Comparison of ENCODE assay signal across 8 cellular contexts in genomic region chr2:134718095-134718955, GRCh38. TPM values are rescaled to one million over a fixed set of nuclear protein-coding genes. Genes with fewer than 3 reads are reported as not detected.
DNase-seq lines count a peak whose midpoint lies in the region; ATAC-seq and TF ChIP-seq lines count a peak whose summit lies in the region.

No MANE protein-coding gene starts in this region.

- POLR2A ChIA-PET in CD4-positive, alpha-beta memory T cell (lab: Charles Lee; ENCODE audit: partially characterized antibody): interaction anchor here (1.1 to 2.2 kb wide), 3 partner anchors 47 to 55 kb away, joined by 3 to 9 read pairs (median 4); no protein-coding TSS in a partner anchor

- H3K4me3 ChIP-seq in CD4-positive, alpha-beta memory T cell (ENCODE audit: low read length in 2 of 2): peak overlapping the region in 1 of 2 donors; percentile 19
- H3K4me3 ChIP-seq in coronary artery (peak overlapping the region; percentile 69), mesodermal cell (ENCODE audit: extremely low read depth, insufficient read depth, low read length, poor library complexity, severe bottlenecking) (peak overlapping the region; percentile 26), urinary bladder (ENCODE audit: low read depth, low read length) (peak overlapping the region; percentile 59)

- peak; percentile 46 for ATAC-seq in GM19372 (IDR thresholded peaks at IDR 0.05; ENCODE audit: low read depth, unreplicated experiment)

- H3K4me1 Mint-ChIP-seq in CD4-positive, alpha-beta memory T cell: peaks cover 13 to 37% (median 19%) of the 10 kb centered on the region in 4 donors

- CTCF ChIA-PET in CD4-positive, alpha-beta memory T cell (lab: Charles Lee; ENCODE audit: partially characterized antibody): no interaction called here

- peaks cover 30% of the 10 kb centered on the region for H3K27me3 ChIP-seq in CD4-positive, alpha-beta memory T cell (ENCODE audit: insufficient read depth, low read length)

- no peak overlapping the region for H3K27ac Mint-ChIP-seq in CD4-positive, alpha-beta memory T cell

- peaks cover 20% of the 10 kb centered on the region for H3K4me1 ChIP-seq in CD4-positive, alpha-beta memory T cell (ENCODE audit: insufficient read depth, low read length)
- no peaks in the 10 kb centered on the region for H3K4me1 ChIP-seq in mesodermal cell (ENCODE audit: control insufficient read depth, insufficient read depth, low read length, poor library complexity, severe bottlenecking)
- H3K4me1 ChIP-seq in urinary bladder (ENCODE audit: insufficient read depth): no peaks in the 10 kb centered on the region

- no peaks in the 10 kb centered on the region for H3K36me3 Mint-ChIP-seq in CD4-positive, alpha-beta memory T cell

- peak in 4 of 5 donors; percentile 9 to 22 (median 16) for DNase-seq in CD4-positive, alpha-beta memory T cell
- DNase-seq in NCI-H510A (lab: John Stamatoyannopoulos, UW) (peak; percentile 20), coronary artery (ENCODE audit: low spot score) (no peak), hippocampal formation (lab: John Stamatoyannopoulos, UW) (no peak), Ammon's horn (ENCODE audit: low spot score) (no peak)

- WGBS in mesodermal cell (ENCODE audit: insufficient coverage in 2 of 2), 2 experiments: 0 to 1% methylated on average over 57 to 83 of the region's 109 CpGs
- under 1% methylated on average over 109 of the region's 109 CpGs for WGBS in urinary bladder

- peaks cover 48 to 53% of the 10 kb centered on the region in 2 donors for H3K27me3 Mint-ChIP-seq in CD4-positive, alpha-beta memory T cell

- H3K9me3 ChIP-seq in CD4-positive, alpha-beta memory T cell (ENCODE audit: control insufficient read depth in 1 of 2, low read length in 2 of 2): no peaks in the 10 kb centered on the region
- H3K9me3 ChIP-seq in mesodermal cell (ENCODE audit: control insufficient read depth, low read length): no peaks in the 10 kb centered on the region

- intact Hi-C loops in CD4-positive, alpha-beta memory T cell (cut with micrococcal nuclease): loop anchor here (5.0 kb wide), 1 partner anchor 51 kb away; no protein-coding TSS in a partner anchor

- TF ChIP-seq CTCF in coronary artery (IDR thresholded peaks at IDR 0.05): no peak

- no peak overlapping the region for H3K27ac ChIP-seq in CD4-positive, alpha-beta memory T cell (ENCODE audit: low read depth, low read length)
- H3K27ac ChIP-seq in coronary artery: no peak overlapping the region
- no peak overlapping the region for H3K27ac ChIP-seq in mesodermal cell (ENCODE audit: low read depth, low read length, severe bottlenecking)
- H3K27ac ChIP-seq in urinary bladder (ENCODE audit: low read depth): no peak overlapping the region

- no peaks in the 10 kb centered on the region for H3K36me3 ChIP-seq in CD4-positive, alpha-beta memory T cell (ENCODE audit: insufficient read depth, low read length)
- no peaks in the 10 kb centered on the region for H3K36me3 ChIP-seq in mesodermal cell (ENCODE audit: control insufficient read depth, insufficient read depth, low read length)
- H3K36me3 ChIP-seq in urinary bladder (ENCODE audit: insufficient read depth): no peaks in the 10 kb centered on the region

- H3K4me3 Mint-ChIP-seq in CD4-positive, alpha-beta memory T cell: peak overlapping the region; percentile 71 to 85 (median 78)

- peaks cover 0 to 2% (median 0%) of the 10 kb centered on the region in 8 donors for H3K9me3 Mint-ChIP-seq in CD4-positive, alpha-beta memory T cell

RNA-seq across cellular contexts. Expression of gene TMEM163, which starts 0.5 kb away (rescaled TPM):
- total RNA-seq in CD4-positive, alpha-beta memory T cell: not detected
- under 1 TPM in 1 of 2 donors, not detected in 1; 0.47 TPM for polyA plus RNA-seq in CD4-positive, alpha-beta memory T cell
- 2.2 TPM for polyA plus RNA-seq in mesodermal cell (2013, experiment 1 of 2)
- 0.96 TPM for polyA plus RNA-seq in mesodermal cell (2013, experiment 2 of 2)
- total RNA-seq in urinary bladder: 1.6 TPM
- 2.4 TPM for polyA plus RNA-seq in urinary bladder

Comparison
In these comparisons a context has a peak if more than half of its experiments do, and no peak if none do; other contexts are left out.
1. DNase-seq: peak in CD4-positive, alpha-beta memory T cell (4 of 5) and NCI-H510A (single experiment); none in coronary artery (single experiment), hippocampal formation (0 of 2) and Ammon's horn (single experiment).